Comparison of ENCODE assay signal across 15 cellular contexts in genomic region chr7:33771422-33771821, GRCh38.
DNase-seq lines count a peak whose midpoint lies in the region; ATAC-seq and TF ChIP-seq lines count a peak whose summit lies in the region.
"Had no signal": no experiment of that assay in that cellular context is flagged by ENCODE, and none has a peak within 500 bp of the region (broad histone marks: within the 10 kb centered on the region; RNA-seq: fewer than 3 reads in every experiment).

No MANE protein-coding gene starts in this region.

- TF ChIP-seq CTCF in OCI-LY3 (IDR thresholded peaks at IDR 0.05; ENCODE audit: low read depth, low read length) (no peak), lower lobe of right lung (IDR thresholded peaks at IDR 0.05) (no peak)

- no peaks in the 10 kb centered on the region for H3K79me2 ChIP-seq in OCI-LY3 (ENCODE audit: low read length)

- peaks cover 56% of the 10 kb centered on the region for H3K4me1 ChIP-seq in OCI-LY3 (ENCODE audit: low read length)
- H3K4me1 ChIP-seq in lower lobe of right lung, result peaks cover 5% of the 10 kb centered on the region
- no peaks in the 10 kb centered on the region for H3K4me1 ChIP-seq in aorta (ENCODE audit: control insufficient read depth in 1 of 2, insufficient read depth in 2 of 2, low read length in 2 of 2)
- H3K4me1 ChIP-seq: HAP-1 had no signal

- ATAC-seq in lower lobe of right lung, result peak; percentile 62 to 68
- peak; percentile 24 for ATAC-seq in aorta (ENCODE audit: low FRiP score)
- no peak for ATAC-seq in activated T-cell treated with anti-CD3 and anti-CD28 coated beads, Interleukin-2, amount 50 U/mL, for 72 hours (replicated peaks in 1 of 2)

- H3K4me1 Mint-ChIP-seq in activated T-cell treated with anti-CD3 and anti-CD28 coated beads, Interleukin-2, amount 50 U/mL, for 72 hours (ENCODE audit: low read depth), result peaks cover 16% of the 10 kb centered on the region
- H3K4me1 Mint-ChIP-seq: CD4-positive, CD25-positive, alpha-beta regulatory T cell had no signal

- no peaks in the 10 kb centered on the region for H4K20me1 ChIP-seq in OCI-LY3 (ENCODE audit: insufficient read depth, low read length)
- H4K20me1 ChIP-seq: BLaER1 treated with 17β-estradiol and CSF1 and Interleukin-3, amounts not matched to agents 10 nM and 100 nM had no signal

- no peaks in the 10 kb centered on the region for H3K36me3 Mint-ChIP-seq in activated T-cell treated with anti-CD3 and anti-CD28 coated beads, Interleukin-2, amount 50 U/mL, for 72 hours (ENCODE audit: insufficient read depth in 2 of 2)
- H3K36me3 Mint-ChIP-seq: CD4-positive, CD25-positive, alpha-beta regulatory T cell had no signal

- peaks cover 1 to 4% of the 10 kb centered on the region in 2 donors for H3K9me3 Mint-ChIP-seq in activated T-cell treated with anti-CD3 and anti-CD28 coated beads, Interleukin-2, amount 50 U/mL, for 72 hours
- H3K9me3 Mint-ChIP-seq: CD4-positive, CD25-positive, alpha-beta regulatory T cell; HFFc6 had no signal

- intact Hi-C loops in lower lobe of right lung (cut with DNase I), result no loop called here
- intact Hi-C loops in aorta (cut with DNase I), result no loop called here

- no peaks in the 10 kb centered on the region for H3K27me3 Mint-ChIP-seq in activated T-cell treated with anti-CD3 and anti-CD28 coated beads, Interleukin-2, amount 50 U/mL, for 72 hours (ENCODE audit: low read depth)
- H3K27me3 Mint-ChIP-seq: CD4-positive, CD25-positive, alpha-beta regulatory T cell had no signal

- no peaks in the 10 kb centered on the region for H3K27me3 ChIP-seq in OCI-LY3 (ENCODE audit: low read depth, low read length)
- no peaks in the 10 kb centered on the region for H3K27me3 ChIP-seq in lower lobe of right lung (ENCODE audit: low read depth)
- H3K27me3 ChIP-seq in aorta (ENCODE audit: control insufficient read depth in 1 of 2, insufficient read depth in 2 of 2, low read length in 1 of 2), result no peaks in the 10 kb centered on the region
- H3K27me3 ChIP-seq: BLaER1 treated with 17β-estradiol and CSF1 and Interleukin-3, amounts not matched to agents 10 nM and 100 nM had no signal

- no peak overlapping the region for H3K27ac Mint-ChIP-seq in activated T-cell treated with anti-CD3 and anti-CD28 coated beads, Interleukin-2, amount 50 U/mL, for 72 hours
- H3K27ac Mint-ChIP-seq: CD4-positive, CD25-positive, alpha-beta regulatory T cell had no signal

- DNase-seq in fibroblast of gingiva (ENCODE audit: low read depth) (peak; percentile 72), lower lobe of right lung (no peak), aorta (no peak), AML-193 (lab: John Stamatoyannopoulos, UW) (no peak), T1000 (lab: John Stamatoyannopoulos, UW) (no peak)
- no peak for DNase-seq in activated T-cell treated with anti-CD3 and anti-CD28 coated beads, Interleukin-2, amount 50 U/mL, for 72 hours
- DNase-seq: 8988T; Calu3; CD4-positive, CD25-positive, alpha-beta regulatory T cell; DMS 273 treated with DMSO at 0.1 percent for 48 hours; HFFc6 had no signal

- no peak overlapping the region for H3K4me3 Mint-ChIP-seq in activated T-cell treated with anti-CD3 and anti-CD28 coated beads, Interleukin-2, amount 50 U/mL, for 72 hours
- H3K4me3 Mint-ChIP-seq: CD4-positive, CD25-positive, alpha-beta regulatory T cell; HFFc6 had no signal

- H3K4me3 ChIP-seq in OCI-LY3 (ENCODE audit: low read length) (no peak overlapping the region), lower lobe of right lung (no peak overlapping the region), aorta (ENCODE audit: low read length in 2 of 2) (no peak overlapping the region)
- H3K4me3 ChIP-seq: BLaER1 treated with 17β-estradiol and CSF1 and Interleukin-3, amounts not matched to agents 10 nM and 100 nM; HAP-1 had no signal

- no peak overlapping the region for H2AFZ ChIP-seq in OCI-LY3 (ENCODE audit: low read depth, low read length)

- H3K9ac ChIP-seq in OCI-LY3 (ENCODE audit: low read length), result no peak overlapping the region
- H3K9ac ChIP-seq: BLaER1 treated with 17β-estradiol and CSF1 and Interleukin-3, amounts not matched to agents 10 nM and 100 nM had no signal

- H3K27ac ChIP-seq in OCI-LY3 (ENCODE audit: low read length) (peak overlapping the region; percentile 83; the same call in 1 of the 2 replicates), lower lobe of right lung (no peak overlapping the region), aorta (ENCODE audit: low read depth in 1 of 2, low read length in 2 of 2) (no peak overlapping the region)
- H3K27ac ChIP-seq: HL-60 had no signal

- no peaks in the 10 kb centered on the region for H3K9me3 ChIP-seq in OCI-LY3 (ENCODE audit: insufficient read depth, low read length)
- no peaks in the 10 kb centered on the region for H3K9me3 ChIP-seq in lower lobe of right lung
- H3K9me3 ChIP-seq in aorta (ENCODE audit: control insufficient read depth, low read length), result no peaks in the 10 kb centered on the region
- H3K9me3 ChIP-seq: HAP-1 had no signal

- 62 to 96% methylated on average over 3 of the region's 3 CpGs for WGBS in aorta, 2 donors

- no peaks in the 10 kb centered on the region for H3K36me3 ChIP-seq in OCI-LY3 (replicated peaks; ENCODE audit: low read depth, low read length)
- H3K36me3 ChIP-seq in lower lobe of right lung, result no peaks in the 10 kb centered on the region
- H3K36me3 ChIP-seq in aorta (ENCODE audit: control insufficient read depth in 1 of 2, insufficient read depth in 2 of 2, low read length in 1 of 2), result no peaks in the 10 kb centered on the region
- H3K36me3 ChIP-seq: BLaER1 treated with 17β-estradiol and CSF1 and Interleukin-3, amounts not matched to agents 10 nM and 100 nM; HAP-1 had no signal

- 0 out of 2 replicates have a peak overlapping the region, but pooled peaks have one; percentile 44 for H3K4me2 ChIP-seq in OCI-LY3 (ENCODE audit: low read length)

Comparison
In these comparisons a context has a peak if more than half of its experiments do, and no peak if none do; other contexts are left out.
1. ATAC-seq: peak in lower lobe of right lung (2 of 2) and aorta (single experiment); none in activated T-cell treated with anti-CD3 and anti-CD28 coated beads, Interleukin-2, amount 50 U/mL, for 72 hours (0 of 2).